Comparison of ENCODE assay signal across 8 cellular contexts in the genomic region with DNA sequence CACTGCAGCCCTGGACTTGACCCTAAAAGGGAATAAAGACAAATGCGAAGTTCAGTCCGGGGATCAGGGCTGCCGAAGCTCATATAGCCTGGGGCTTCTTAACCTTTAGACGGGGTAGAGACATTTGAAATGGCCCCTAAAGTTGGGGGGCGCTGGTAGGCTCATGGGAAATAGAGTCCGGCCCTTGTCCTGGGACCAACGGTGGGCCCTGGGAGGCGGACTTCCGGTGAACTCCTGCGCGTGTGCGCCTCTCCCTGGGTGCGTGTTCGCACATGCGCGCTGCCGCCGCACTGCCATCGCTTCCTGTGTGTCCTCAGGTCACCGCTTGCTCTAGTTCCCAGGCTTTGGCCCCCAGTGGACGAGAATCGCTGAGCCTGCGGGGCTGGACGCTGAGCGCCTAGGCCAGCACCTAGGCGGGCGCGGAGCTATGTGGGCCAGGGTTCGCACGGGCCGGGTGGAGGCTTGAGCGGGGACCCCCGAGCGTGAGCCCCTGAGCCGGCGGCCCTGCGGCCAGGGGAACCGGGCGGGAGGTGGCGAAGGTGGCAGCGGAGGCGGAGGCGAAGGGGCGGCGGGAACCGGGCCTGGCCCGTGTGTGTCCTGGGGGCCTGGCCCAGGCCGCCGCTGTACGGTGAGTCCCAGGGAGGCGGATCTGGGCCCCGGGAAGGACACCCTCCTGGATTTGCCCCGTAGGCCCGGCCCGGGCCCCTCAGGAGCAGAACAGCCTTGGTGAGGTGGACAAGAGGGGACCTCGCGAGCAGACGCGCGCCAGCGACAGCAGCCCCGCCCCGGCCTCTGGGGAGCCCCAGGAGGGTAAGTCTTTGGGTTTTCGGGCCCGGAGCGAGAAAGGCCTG. TPM values are rescaled to one million over a fixed set of nuclear protein-coding genes. Genes with fewer than 3 reads are reported as not detected.
DNase-seq lines count a peak whose midpoint lies in the region; ATAC-seq and TF ChIP-seq lines count a peak whose summit lies in the region.

No MANE protein-coding gene starts in this region.

- ATAC-seq in HG02623 (IDR thresholded peaks at IDR 0.05; ENCODE audit: unreplicated experiment): peak; percentile 93
- ATAC-seq in heart left ventricle: peak; percentile 100

- H3K9ac ChIP-seq in SU-DHL-6 (ENCODE audit: low read length): peak overlapping the region; percentile 92
- H3K9ac ChIP-seq in adipocyte (ENCODE audit: low read length): peak overlapping the region; percentile 93

- H3K36me3 ChIP-seq in SU-DHL-6 (ENCODE audit: low read length) (peaks cover 10% of the 10 kb centered on the region), adipocyte (ENCODE audit: control insufficient read depth, insufficient read depth, low read length, severe bottlenecking) (peaks cover 18% of the 10 kb centered on the region), heart left ventricle (peaks cover 0 to 26% (median 25%) of the 10 kb centered on the region in 9 donors)

- peak overlapping the region; percentile 93 for H3K27ac Mint-ChIP-seq in type B pancreatic cell

- H3K4me1 ChIP-seq in adipocyte (ENCODE audit: control insufficient read depth, insufficient read depth, low read length): peaks cover 8% of the 10 kb centered on the region
- H3K4me1 ChIP-seq in heart left ventricle: peaks cover 0 to 20% (median 9%) of the 10 kb centered on the region in 12 donors

- no peaks in the 10 kb centered on the region for H3K9me2 ChIP-seq in SU-DHL-6 (replicated peaks; ENCODE audit: insufficient read depth, low read length)

- H3K4me2 ChIP-seq in SU-DHL-6 (ENCODE audit: low read depth, low read length, poor library complexity, severe bottlenecking): peak overlapping the region; percentile 54

- peak; percentile 85 for TF ChIP-seq POLR2A in GM10847 (IDR thresholded peaks at IDR 0.05; ENCODE audit: extremely low read depth, insufficient read length)
- peak; percentile 0 to 44 for TF ChIP-seq POLR2A in heart left ventricle (IDR thresholded peaks at IDR 0.05)

- no peaks in the 10 kb centered on the region for H4K20me1 ChIP-seq in SU-DHL-6 (ENCODE audit: low read depth, low read length)

- peak overlapping the region; percentile 94 for H3K4me3 Mint-ChIP-seq in type B pancreatic cell

- H3K9me3 Mint-ChIP-seq in type B pancreatic cell: peaks cover 5% of the 10 kb centered on the region

- H2AFZ ChIP-seq in SU-DHL-6 (ENCODE audit: low read depth, low read length, severe bottlenecking): peak overlapping the region; percentile 95

- peaks cover 14% of the 10 kb centered on the region for H3K36me3 Mint-ChIP-seq in type B pancreatic cell

- 1 to 2% (median 1%) methylated on average over 16 to 66 of the region's 66 CpGs for WGBS in heart left ventricle, 4 donors

- intact Hi-C loops in heart left ventricle (cut with DNase I): loop anchor here in 5 of 10 donors (1.0 to 5.0 kb wide), 4 partner anchors 22 to 152 kb away; a partner anchor contains a TSS

- H3K79me2 ChIP-seq in SU-DHL-6 (ENCODE audit: insufficient read depth, low read length): peaks cover 23% of the 10 kb centered on the region

- no peaks in the 10 kb centered on the region for H3F3A ChIP-seq in SU-DHL-6 (ENCODE audit: insufficient read depth)

- H3K4me3 ChIP-seq in SU-DHL-6 (ENCODE audit: insufficient read depth, low read length, poor library complexity, severe bottlenecking) (peak overlapping the region; percentile 81), adipocyte (ENCODE audit: low read length) (peak overlapping the region; percentile 90), heart left ventricle (peak overlapping the region; percentile 64 to 95 (median 84))

- H3K9me3 ChIP-seq in SU-DHL-6 (ENCODE audit: insufficient read depth, low read length): no peaks in the 10 kb centered on the region
- H3K9me3 ChIP-seq in adipocyte (ENCODE audit: control insufficient read depth, low read length): no peaks in the 10 kb centered on the region
- no peaks in the 10 kb centered on the region for H3K9me3 ChIP-seq in heart left ventricle

- H3K27me3 Mint-ChIP-seq in type B pancreatic cell: peaks cover 3% of the 10 kb centered on the region

- H3K27ac ChIP-seq in SU-DHL-6 (ENCODE audit: low read depth, low read length): peak overlapping the region; percentile 36
- H3K27ac ChIP-seq in heart left ventricle: peak overlapping the region; percentile 59 to 93 (median 88)

- TF ChIP-seq CTCF in SU-DHL-6 (IDR thresholded peaks at IDR 0.05; ENCODE audit: insufficient read depth, low read length, poor library complexity, severe bottlenecking) (no peak), heart left ventricle (IDR thresholded peaks at IDR 0.05) (peak in 1 of 12 donors; percentile 21), type B pancreatic cell (conservative IDR thresholded peaks at IDR 0.05) (no peak)

- H3K4me1 Mint-ChIP-seq in type B pancreatic cell (ENCODE audit: unreplicated experiment): peaks cover 5% of the 10 kb centered on the region

- DNase-seq in NCI-H1092 treated with DMSO at 0.1 percent for 48 hours (lab: John Stamatoyannopoulos, UW): peak; percentile 88
- peak; percentile 96 for DNase-seq in adipocyte (ENCODE audit: low read depth)
- peak; percentile 94 to 98 (median 97) for DNase-seq in heart left ventricle
- DNase-seq in pons (ENCODE audit: low spot score): peak; percentile 98
- DNase-seq in type B pancreatic cell (ENCODE audit: extremely low spot score, unreplicated experiment): peak; percentile 91

- H3K27me3 ChIP-seq in SU-DHL-6 (ENCODE audit: low read length) (no peaks in the 10 kb centered on the region), adipocyte (replicated peaks; ENCODE audit: control insufficient read depth, insufficient read depth, low read length) (no peaks in the 10 kb centered on the region), heart left ventricle (no peaks in the 10 kb centered on the region)

RNA-seq across cellular contexts. Expression of a gene that starts 23.0 kb away (rescaled TPM):
- total RNA-seq in heart left ventricle (10 to 100 TPM; 11.4 to 20.1 (median 15.0) TPM), type B pancreatic cell (ENCODE audit: low replicate concordance) (28.3 and 30.9 TPM in 2 replicates)
- polyA plus RNA-seq in heart left ventricle: 10 to 100 TPM in 1 of 2 donors, 1 to 10 TPM in 1; 6.4 to 11.0 TPM

RNA-seq across cellular contexts. Expression of a gene that starts 24.2 kb away (rescaled TPM):
- total RNA-seq in heart left ventricle (not detected), type B pancreatic cell (ENCODE audit: low replicate concordance) (0.83 and 1.1 TPM in 2 replicates)
- polyA plus RNA-seq in heart left ventricle: not detected

Comparison
In these comparisons a context has a peak if more than half of its experiments do, and no peak if none do; other contexts are left out.
1. Peak in every context shown above with its lines: DNase-seq, ATAC-seq, H3K4me3 ChIP-seq and H3K27ac ChIP-seq.